22 cellular contexts compared by ENCODE assay signal in the genomic region with DNA sequence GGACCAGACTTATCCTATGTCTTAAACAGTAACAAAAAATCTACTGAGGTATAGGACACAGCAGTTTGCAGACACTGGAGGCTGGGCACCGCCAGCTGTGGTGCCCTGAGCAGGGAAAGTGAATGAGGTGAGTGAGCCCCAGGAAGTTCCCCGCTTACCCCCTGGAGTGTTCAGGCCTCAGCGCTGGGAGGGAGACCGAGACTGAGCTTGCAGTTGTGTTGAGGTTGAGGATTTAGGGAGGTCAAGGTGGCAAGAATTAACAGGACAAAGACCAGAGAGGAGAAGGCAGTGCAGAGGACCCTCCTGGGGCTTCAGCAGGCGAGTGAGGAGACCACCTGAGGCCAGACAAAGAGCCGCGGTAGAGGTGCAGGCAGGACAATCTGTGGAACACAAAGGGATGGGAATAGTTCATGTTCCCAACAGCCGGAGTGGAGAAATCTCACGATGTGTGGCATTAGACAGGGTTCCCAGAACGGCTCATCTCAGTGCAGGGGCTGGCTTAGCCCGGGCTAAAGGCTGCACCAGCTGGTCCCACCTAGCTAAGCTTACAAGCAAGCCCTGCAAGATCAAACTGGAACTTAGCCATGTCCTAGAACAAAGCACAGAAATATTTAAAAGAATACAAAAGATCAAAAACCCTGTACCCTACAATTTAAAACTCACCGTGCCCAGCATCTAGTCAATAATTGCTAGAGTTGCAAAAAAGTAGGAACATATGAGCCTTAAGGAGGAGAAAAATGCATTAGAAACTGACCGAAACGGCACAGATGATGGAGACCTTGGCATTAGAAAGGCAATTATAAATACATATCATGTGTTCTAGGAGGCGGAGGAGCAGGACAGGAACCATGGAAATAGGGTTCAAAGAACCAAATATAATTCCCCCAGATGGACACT.
"Had no signal": no experiment of that assay in that cellular context is flagged by ENCODE, and none has a peak within 500 bp of the region (broad histone marks: within the 10 kb centered on the region; RNA-seq: fewer than 3 reads in every experiment).

No MANE protein-coding gene starts in this region.

- H3K4me1 Mint-ChIP-seq: memory B cell; stimulated activated effector memory CD8-positive, alpha-beta T cell treated with anti-CD3 and anti-CD28 coated beads, Interleukin-12 subunit alpha, Interleukin-12 subunit beta, amount 100 ng/mL, for 72 hours had no signal

- H3K4me3 ChIP-seq: esophagus squamous epithelium, gastroesophageal sphincter, left ventricle myocardium inferior, lower lobe of right lung, pancreas, smooth muscle cell, tibial artery, upper lobe of right lung had no signal

- H3K4me1 ChIP-seq: gastroesophageal sphincter, lower lobe of right lung, upper lobe of right lung had no signal

- ATAC-seq: gastroesophageal sphincter; left cardiac atrium; lower lobe of right lung; pancreas; stimulated activated effector memory CD8-positive, alpha-beta T cell treated with anti-CD3 and anti-CD28 coated beads, Interleukin-12 subunit alpha, Interleukin-12 subunit beta, amount 100 ng/mL, for 72 hours; stimulated activated naive CD8-positive, alpha-beta T cell treated with anti-CD3 and anti-CD28 coated beads, Interleukin-15, Interleukin-2, amounts not matched to agents 100 U/mL and 50 U/mL, for 24 hours; upper lobe of right lung had no signal

- H3K27me3 Mint-ChIP-seq: memory B cell, progenitor cell of endocrine pancreas had no signal

- H3K9me3 Mint-ChIP-seq: memory B cell; stimulated activated effector memory CD8-positive, alpha-beta T cell treated with anti-CD3 and anti-CD28 coated beads, Interleukin-12 subunit alpha, Interleukin-12 subunit beta, amount 100 ng/mL, for 72 hours had no signal

- H3K27me3 ChIP-seq: esophagus squamous epithelium, gastroesophageal sphincter, pancreas, tibial artery, upper lobe of right lung had no signal

- H3K27ac ChIP-seq: esophagus squamous epithelium, gastroesophageal sphincter, left ventricle myocardium inferior, lower lobe of right lung, pancreas, tibial artery, upper lobe of right lung had no signal

- H3K4me3 Mint-ChIP-seq: memory B cell; mesothelial cell of epicardium; stimulated activated effector memory CD8-positive, alpha-beta T cell treated with anti-CD3 and anti-CD28 coated beads, Interleukin-12 subunit alpha, Interleukin-12 subunit beta, amount 100 ng/mL, for 72 hours had no signal

- H3K4me2 ChIP-seq: smooth muscle cell had no signal

- H3K27ac Mint-ChIP-seq: memory B cell; mesothelial cell of epicardium; nephron; progenitor cell of endocrine pancreas; stimulated activated effector memory CD8-positive, alpha-beta T cell treated with anti-CD3 and anti-CD28 coated beads, Interleukin-12 subunit alpha, Interleukin-12 subunit beta, amount 100 ng/mL, for 72 hours had no signal

- H3K9me3 ChIP-seq: esophagus squamous epithelium, pancreas, upper lobe of right lung had no signal

- DNase-seq: dermis blood vessel endothelial cell; esophagus squamous epithelium; foreskin fibroblast; kidney; left cardiac atrium; left ventricle myocardium inferior; lower lobe of right lung; occipital lobe; pancreas; right cardiac atrium; stimulated activated CD4-positive, alpha-beta T cell treated with anti-CD3 and anti-CD28 coated beads, Interleukin-4, amount 100 ng/mL, for 1 hour; stimulated activated CD8-positive, alpha-beta memory T cell treated with anti-CD3 and anti-CD28 coated beads, Interleukin-4, amount 100 ng/mL, for 48 hours; stimulated activated naive CD8-positive, alpha-beta T cell treated with anti-CD3 and anti-CD28 coated beads, Interleukin-15, Interleukin-2, amounts not matched to agents 100 U/mL and 50 U/mL, for 24 hours; tibial artery; upper lobe of right lung had no signal

- H3K36me3 ChIP-seq: esophagus squamous epithelium, lower lobe of right lung, pancreas, upper lobe of right lung had no signal

- H3K36me3 Mint-ChIP-seq: stimulated activated effector memory CD8-positive, alpha-beta T cell treated with anti-CD3 and anti-CD28 coated beads, Interleukin-12 subunit alpha, Interleukin-12 subunit beta, amount 100 ng/mL, for 72 hours had no signal
